Comparison of ENCODE assay signal across 20 cellular contexts in the genomic region with DNA sequence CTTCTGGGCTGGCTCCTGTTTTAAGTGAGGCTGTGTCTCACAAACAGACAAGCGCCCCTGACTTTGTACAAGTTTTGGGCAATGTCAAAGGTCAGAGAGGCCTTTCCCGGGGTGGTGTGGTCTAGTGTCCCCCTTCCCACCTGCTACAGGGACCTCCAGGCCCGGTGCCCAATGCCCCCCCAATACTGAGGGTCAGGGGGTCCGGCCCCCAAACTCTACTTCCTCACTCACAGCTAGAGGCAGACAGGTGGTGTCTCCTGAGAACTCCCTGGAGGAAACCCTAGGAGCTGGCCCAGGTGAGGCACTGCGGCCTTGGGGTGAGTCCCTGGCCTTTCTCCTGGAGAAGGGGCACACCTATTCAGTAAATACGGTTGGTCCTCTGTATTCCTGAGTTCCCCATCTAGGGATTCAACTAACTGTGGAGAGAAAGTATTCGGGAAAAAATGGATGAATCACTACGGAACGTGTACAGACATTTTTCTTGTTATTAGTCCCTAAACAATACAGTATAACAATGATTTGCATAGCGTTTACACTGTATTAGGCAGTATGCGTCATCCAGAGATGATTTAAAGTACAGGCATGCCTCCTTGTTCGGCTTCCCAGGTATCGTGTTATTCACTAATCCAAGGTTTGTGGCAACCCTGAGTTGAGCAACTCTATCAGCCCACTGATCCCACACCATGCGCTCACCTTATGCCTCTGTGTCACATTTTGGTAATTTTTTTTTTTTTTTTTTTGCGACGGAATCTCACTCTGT.
A peak's percentile ranks its signal among the peaks of the same experiment; 100 is the strongest.
DNase-seq lines count a peak whose midpoint lies in the region; ATAC-seq and TF ChIP-seq lines count a peak whose summit lies in the region.
"Had no signal": no experiment of that assay in that cellular context is flagged by ENCODE, and none has a peak within 500 bp of the region (broad histone marks: within the 10 kb centered on the region; RNA-seq: fewer than 3 reads in every experiment).

No MANE protein-coding gene starts in this region.

- H3K36me3 ChIP-seq in SK-N-SH (replicated peaks in 1 of 2; ENCODE audit: control insufficient read depth in 1 of 2, insufficient read depth in 2 of 2, low read length in 1 of 2) (no peaks in the 10 kb centered on the region), RWPE2 (ENCODE audit: low read depth) (no peaks in the 10 kb centered on the region), spleen (no peaks in the 10 kb centered on the region)
- H3K36me3 ChIP-seq: BLaER1 had no signal

- H3K4me1 ChIP-seq in SK-N-SH (ENCODE audit: control insufficient read depth in 1 of 2, insufficient read depth in 2 of 2, low read depth in 1 of 2, low read length in 1 of 2): peaks cover 0 to 25% of the 10 kb centered on the region in 2 experiments; a peak in 1 of 4 replicates
- peaks cover 38% of the 10 kb centered on the region for H3K4me1 ChIP-seq in RWPE2 (ENCODE audit: insufficient read depth, poor library complexity, severe bottlenecking)
- peaks cover 17% of the 10 kb centered on the region for H3K4me1 ChIP-seq in foreskin keratinocyte
- H3K4me1 ChIP-seq in spleen: peaks cover 0 to 10% (median 0%) of the 10 kb centered on the region in 6 donors

- ATAC-seq in SK-N-SH treated with all-trans-retinoic acid at 6 μM for 48 hours (no peak), RWPE2 (ENCODE audit: low read depth) (peak; percentile 93), foreskin keratinocyte (peak; percentile 93), HG03280 (IDR thresholded peaks at IDR 0.05; ENCODE audit: unreplicated experiment) (no peak), GM18502 (IDR thresholded peaks at IDR 0.05; ENCODE audit: poor library complexity, unreplicated experiment) (no peak)
- ATAC-seq: HepG2, PC-3, Right ventricle myocardium inferior had no signal

- H2AFZ ChIP-seq in SK-N-SH (ENCODE audit: low read depth): no peak overlapping the region

- TF ChIP-seq RAD21 in SK-N-SH (IDR thresholded peaks at IDR 0.05; ENCODE audit: low read length): no peak

- no peak overlapping the region for H3K27ac ChIP-seq in SK-N-SH (ENCODE audit: low read depth in 2 of 2, low read length in 1 of 2)
- peak overlapping the region; percentile 62 for H3K27ac ChIP-seq in RWPE2 (ENCODE audit: poor library complexity, severe bottlenecking)
- H3K27ac ChIP-seq in foreskin keratinocyte: peak overlapping the region; percentile 70
- no peak overlapping the region for H3K27ac ChIP-seq in spleen
- H3K27ac ChIP-seq: 22Rv1, BLaER1 had no signal

- no peak overlapping the region for H3K9ac ChIP-seq in SK-N-SH
- H3K9ac ChIP-seq: BLaER1 had no signal

- POLR2A ChIA-PET in SK-N-SH (lab: Yijun Ruan, JAX): no interaction called here

- TF ChIP-seq POLR2A in spleen (IDR thresholded peaks at IDR 0.05): no peak

- H3K4me3 ChIP-seq in SK-N-SH (ENCODE audit: low read depth in 2 of 2, low read length in 1 of 2): no peak overlapping the region
- H3K4me3 ChIP-seq in RWPE2 (ENCODE audit: severe bottlenecking): no peak overlapping the region
- H3K4me3 ChIP-seq in spleen: no peak overlapping the region
- H3K4me3 ChIP-seq: BLaER1 had no signal

- H3K27me3 ChIP-seq in SK-N-SH (ENCODE audit: insufficient read depth) (no peaks in the 10 kb centered on the region), RWPE2 (ENCODE audit: insufficient read depth, poor library complexity, severe bottlenecking) (no peaks in the 10 kb centered on the region), foreskin keratinocyte (no peaks in the 10 kb centered on the region), spleen (replicated peaks in 1 of 7) (peaks cover 0 to 59% (median 13%) of the 10 kb centered on the region in 7 donors)
- H3K27me3 ChIP-seq: BLaER1 had no signal

- TF ChIP-seq CTCF in SK-N-SH (IDR thresholded peaks at IDR 0.05) (no peak), RWPE2 (IDR thresholded peaks at IDR 0.05; ENCODE audit: poor library complexity, severe bottlenecking) (no peak), foreskin keratinocyte (conservative IDR thresholded peaks at IDR 0.05) (no peak), spleen (IDR thresholded peaks at IDR 0.05 in 8 of 11, conservative IDR thresholded peaks at IDR 0.05 in 3 of 11) (no peak)

- H4K20me1 ChIP-seq in SK-N-SH (ENCODE audit: insufficient read depth): no peaks in the 10 kb centered on the region
- H4K20me1 ChIP-seq: BLaER1 had no signal

- H3K4me2 ChIP-seq in SK-N-SH: no peak overlapping the region
- H3K4me2 ChIP-seq: BLaER1 had no signal

- H3K9me3 ChIP-seq in SK-N-SH (no peaks in the 10 kb centered on the region), RWPE2 (ENCODE audit: severe bottlenecking) (no peaks in the 10 kb centered on the region), spleen (no peaks in the 10 kb centered on the region)

- no peaks in the 10 kb centered on the region for H3F3A ChIP-seq in SK-N-SH (replicated peaks; ENCODE audit: insufficient read depth)

- 55% methylated on average over 13 of the region's 16 CpGs for WGBS in SK-N-SH (ENCODE audit: low lambda C conversion rate)
- WGBS in spleen, 5 donors: 85 to 94% (median 91%) methylated on average over 13 to 16 of the region's 16 CpGs

- no peaks in the 10 kb centered on the region for H3K9me2 ChIP-seq in SK-N-SH

- no peak for TF ChIP-seq EP300 in SK-N-SH (IDR thresholded peaks at IDR 0.05; ENCODE audit: borderline replicate concordance in 1 of 2, low read depth in 1 of 2, low read length in 1 of 2)

- CTCF ChIA-PET in SK-N-SH (lab: Yijun Ruan, JAX): interaction anchor here (1.0 kb wide), 1 partner anchor 56 kb away, joined by 3 read pairs; no protein-coding TSS in a partner anchor

- intact Hi-C loops in spleen (cut with DNase I; ENCODE audit: low total_unique reads): no loop called here

- DNase-seq in SK-N-SH (peak; percentile 14), RWPE2 (ENCODE audit: low spot score) (no peak), foreskin keratinocyte (peak; percentile 62 to 74), spleen (peak; percentile 54), NCI-H187 (lab: John Stamatoyannopoulos, UW) (no peak)
- DNase-seq: CD8-positive, alpha-beta memory T cell; GF-D8; MM.1S; NCI-H1105 treated with DMSO at 0.1 percent for 48 hours; NCI-H187 treated with DMSO at 0.1 percent for 48 hours; NCI-H446; NCI-H748 treated with DMSO at 0.1 percent for 48 hours; PC-3 had no signal

- no peaks in the 10 kb centered on the region for H3K79me2 ChIP-seq in SK-N-SH (ENCODE audit: insufficient read depth)

TF ChIP-seq in SK-N-SH, 30 proteins besides CTCF, POLR2A, EP300 and RAD21:
- TF ChIP-seq RFX5 (IDR thresholded peaks at IDR 0.05; ENCODE audit: low read length) (no peak), FOSL2 (IDR thresholded peaks at IDR 0.05; ENCODE audit: borderline replicate concordance, low read depth) (no peak), FOXJ3 (CRISPR knock-in tag; IDR thresholded peaks at IDR 0.05) (no peak), CHD2 (IDR thresholded peaks at IDR 0.05; ENCODE audit: low read length, partially characterized antibody) (no peak), EZH2phosphoT487 (IDR thresholded peaks at IDR 0.05; ENCODE audit: borderline replicate concordance, low read depth) (no peak)

TF ChIP-seq in SK-N-SH treated with all-trans-retinoic acid at 6 μM for 48 hours, 23 proteins besides CTCF, POLR2A, EP300 and RAD21:
- TF ChIP-seq BACH2 (CRISPR knock-in tag; IDR thresholded peaks at IDR 0.05; ENCODE audit: borderline replicate concordance) (no peak), TCF4 (CRISPR knock-in tag; IDR thresholded peaks at IDR 0.05; ENCODE audit: borderline replicate concordance) (no peak), ZC3H10 (CRISPR knock-in tag; IDR thresholded peaks at IDR 0.05) (no peak)
TF ChIP-seq in SK-N-SH treated with all-trans-retinoic acid at 6 μM for 48 hours: peak in this region for 0.

Comparison
In these comparisons a context has a peak if more than half of its experiments do, and no peak if none do; other contexts are left out.
1. DNase-seq: peak in SK-N-SH (single experiment), foreskin keratinocyte (2 of 2) and spleen (single experiment); none in RWPE2 (single experiment) and NCI-H187 (0 of 2).
2. H3K27ac ChIP-seq: peak in RWPE2 (single experiment) and foreskin keratinocyte (single experiment); none in SK-N-SH (0 of 2) and spleen (0 of 8).
3. ATAC-seq: peak in RWPE2 (single experiment) and foreskin keratinocyte (single experiment); none in SK-N-SH treated with all-trans-retinoic acid at 6 μM for 48 hours (single experiment), HG03280 (single experiment) and GM18502 (single experiment).